ENCODE assay signal across 29 cellular contexts in genomic region chr1:70997793-70998192, GRCh38. TPM values are rescaled to one million over a fixed set of nuclear protein-coding genes. Genes with fewer than 3 reads are reported as not detected.
"Had no signal": no experiment of that assay in that cellular context is flagged by ENCODE, and none has a peak within 500 bp of the region (broad histone marks: within the 10 kb centered on the region; RNA-seq: fewer than 3 reads in every experiment).

No MANE protein-coding gene starts in this region.

- H3K4me1 ChIP-seq: colonic mucosa, esophagus muscularis mucosa, esophagus squamous epithelium, foreskin keratinocyte, gastrocnemius medialis, gastroesophageal sphincter, heart left ventricle, heart right ventricle had no signal

- H3K4me3 ChIP-seq: colonic mucosa, coronary artery, dorsolateral prefrontal cortex, esophagus muscularis mucosa, esophagus squamous epithelium, gastrocnemius medialis, gastroesophageal sphincter, heart left ventricle, heart right ventricle had no signal

- H3K27me3 ChIP-seq: colonic mucosa, esophagus muscularis mucosa, esophagus squamous epithelium, foreskin keratinocyte, gastrocnemius medialis, gastroesophageal sphincter had no signal

- FAIRE-seq: colon, endometrium, endothelial cell of umbilical vein had no signal

- H3K36me3 ChIP-seq: colonic mucosa, esophagus muscularis mucosa, esophagus squamous epithelium, gastrocnemius medialis, gastroesophageal sphincter, heart left ventricle, heart right ventricle had no signal

- DNase-seq: colonic mucosa; cortex of kidney; dermis blood vessel endothelial cell; dorsolateral prefrontal cortex; effector CD4-positive, alpha-beta T cell; effector CD8-positive, alpha-beta T cell; effector memory CD4-positive, alpha-beta T cell; effector memory CD8-positive, alpha-beta T cell; endodermal cell; erythroblast; esophagus squamous epithelium; foreskin fibroblast; foreskin keratinocyte; foreskin melanocyte; gastrocnemius medialis; glutamatergic neuron; head of caudate nucleus; heart left ventricle; heart right ventricle had no signal

- H3K27me3 Mint-ChIP-seq: dendritic cell treated with granulocyte-macrophage colony-stimulating factor and Interleukin-4, amounts not matched to agents 40 ng/mL and 50 ng/mL, for 4 days had no signal

- H3K9me3 Mint-ChIP-seq: dendritic cell treated with granulocyte-macrophage colony-stimulating factor and Interleukin-4, amounts not matched to agents 40 ng/mL and 50 ng/mL, for 4 days; effector memory CD8-positive, alpha-beta T cell; endodermal cell had no signal

- H3K27ac ChIP-seq: colonic mucosa, coronary artery, dorsolateral prefrontal cortex, epithelial cell of prostate, esophagus muscularis mucosa, esophagus squamous epithelium, foreskin keratinocyte, gastrocnemius medialis, gastroesophageal sphincter, heart left ventricle, heart right ventricle had no signal

- H3K9me3 ChIP-seq: colonic mucosa, esophagus muscularis mucosa, esophagus squamous epithelium, gastrocnemius medialis, gastroesophageal sphincter, heart left ventricle, heart right ventricle had no signal

- H3K4me3 Mint-ChIP-seq: dendritic cell treated with granulocyte-macrophage colony-stimulating factor and Interleukin-4, amounts not matched to agents 40 ng/mL and 50 ng/mL, for 4 days; effector memory CD8-positive, alpha-beta T cell; endodermal cell had no signal

- ATAC-seq: effector memory CD8-positive, alpha-beta T cell; esophagus mucosa; foreskin keratinocyte; gastrocnemius medialis; gastroesophageal sphincter; heart left ventricle; heart right ventricle had no signal

- H3K27ac Mint-ChIP-seq: dendritic cell treated with granulocyte-macrophage colony-stimulating factor and Interleukin-4, amounts not matched to agents 40 ng/mL and 50 ng/mL, for 4 days; effector memory CD8-positive, alpha-beta T cell; endodermal cell had no signal

RNA-seq across cellular contexts. Expression of gene PTGER3, which starts 49.8 kb away (rescaled TPM):
- total RNA-seq: dermis blood vessel endothelial cell, dermis microvascular lymphatic vessel endothelial cell, endothelial cell of umbilical vein, foreskin keratinocyte had no signal
- polyA plus RNA-seq: foreskin keratinocyte had no signal
